ENCODE assay signal across 7 cellular contexts in genomic region chr22:43923191-43923590, GRCh38. TPM values are rescaled to one million over a fixed set of nuclear protein-coding genes. Genes with fewer than 3 reads are reported as not detected.
A peak's percentile ranks its signal among the peaks of the same experiment; 100 is the strongest.
DNase-seq lines count a peak whose midpoint lies in the region; ATAC-seq and TF ChIP-seq lines count a peak whose summit lies in the region.

No MANE protein-coding gene starts in this region.

- H3K4me3 ChIP-seq in GM12864 (ENCODE audit: low read depth, low read length) (peak overlapping the region; percentile 26), duodenal mucosa (ENCODE audit: low read depth in 1 of 2, low read length in 2 of 2) (peak overlapping the region; percentile 60 to 63), ovary (peak overlapping the region; percentile 30)

- no peak for TF ChIP-seq POLR2A in ovary (IDR thresholded peaks at IDR 0.05)

- H3K27ac ChIP-seq in duodenal mucosa (ENCODE audit: low read depth, low read length) (no peak overlapping the region), ovary (no peak overlapping the region)

- intact Hi-C loops in ovary (cut with DNase I) = no loop called here
- intact Hi-C loops in sciatic nerve (cut with DNase I) = no loop called here

- ATAC-seq in sciatic nerve = no peak
- ATAC-seq in GM19452 (IDR thresholded peaks at IDR 0.05; ENCODE audit: unreplicated experiment) = no peak

- no peaks in the 10 kb centered on the region for H3K36me3 ChIP-seq in duodenal mucosa (ENCODE audit: control insufficient read depth in 1 of 2, insufficient read depth in 2 of 2, low read length in 2 of 2)
- no peaks in the 10 kb centered on the region for H3K36me3 ChIP-seq in ovary

- H3K27me3 ChIP-seq in duodenal mucosa (ENCODE audit: control insufficient read depth in 1 of 2, insufficient read depth in 2 of 2, low read length in 2 of 2) = no peaks in the 10 kb centered on the region
- H3K27me3 ChIP-seq in ovary = no peaks in the 10 kb centered on the region

- peak overlapping the region in 1 of 2 donors; percentile 54 for H3K9ac ChIP-seq in duodenal mucosa (ENCODE audit: low read depth in 1 of 2, low read length in 2 of 2)

- H3K9me3 ChIP-seq in duodenal mucosa (ENCODE audit: control insufficient read depth in 1 of 2, low read length in 2 of 2) (no peaks in the 10 kb centered on the region), ovary (no peaks in the 10 kb centered on the region)

- WGBS in ovary, 3 donors = 0 to 1% (median 1%) methylated on average over 13 of the region's 13 CpGs

- TF ChIP-seq EP300 in ovary (IDR thresholded peaks at IDR 0.05) = no peak

- DNase-seq in GM12864 (ENCODE audit: low read depth) (no peak), OCI-M1 (lab: John Stamatoyannopoulos, UW) (peak; percentile 58), ovary (no peak), sciatic nerve (ENCODE audit: low spot score) (no peak), NCI-H2081 (lab: John Stamatoyannopoulos, UW) (no peak)

- H3K4me1 ChIP-seq in duodenal mucosa (ENCODE audit: control insufficient read depth in 1 of 2, insufficient read depth in 2 of 2, low read length in 2 of 2) (peaks cover 6 to 24% of the 10 kb centered on the region in 2 donors), ovary (ENCODE audit: insufficient read depth) (peaks cover 2% of the 10 kb centered on the region)

- no peak for TF ChIP-seq CTCF in GM12864 (IDR thresholded peaks at IDR 0.05; ENCODE audit: low read depth, low read length, missing control alignments)
- TF ChIP-seq CTCF in ovary (IDR thresholded peaks at IDR 0.05) = no peak

RNA-seq across cellular contexts. Expression of gene PNPLA3, which starts 0.4 kb away (rescaled TPM):
- total RNA-seq in ovary (1 to 10 TPM in 4 of 7 donors, under 1 TPM in 3; 0.45 to 4.1 (median 1.3) TPM), sciatic nerve (7.8 TPM)
- 1 to 10 TPM in 1 of 2 donors, under 1 TPM in 1; 0.31 to 8.0 TPM for polyA plus RNA-seq in ovary

RNA-seq across cellular contexts. Expression of gene PNPLA5, which starts 31.4 kb away (rescaled TPM):
- total RNA-seq in ovary (under 1 TPM in 1 of 7 donors, not detected in 6; 0.10 TPM), sciatic nerve (not detected)
- not detected for polyA plus RNA-seq in ovary

RNA-seq across cellular contexts. Expression of gene SAMM50, which starts 32.1 kb away (rescaled TPM):
- total RNA-seq in ovary = 10 to 100 TPM; 18.0 to 47.3 (median 42.4) TPM
- 10 to 100 TPM; 34.4 to 60.2 TPM for polyA plus RNA-seq in ovary
- total RNA-seq in sciatic nerve = 28.0 TPM
